Comparison of ENCODE assay signal across 8 cellular contexts in the genomic region with DNA sequence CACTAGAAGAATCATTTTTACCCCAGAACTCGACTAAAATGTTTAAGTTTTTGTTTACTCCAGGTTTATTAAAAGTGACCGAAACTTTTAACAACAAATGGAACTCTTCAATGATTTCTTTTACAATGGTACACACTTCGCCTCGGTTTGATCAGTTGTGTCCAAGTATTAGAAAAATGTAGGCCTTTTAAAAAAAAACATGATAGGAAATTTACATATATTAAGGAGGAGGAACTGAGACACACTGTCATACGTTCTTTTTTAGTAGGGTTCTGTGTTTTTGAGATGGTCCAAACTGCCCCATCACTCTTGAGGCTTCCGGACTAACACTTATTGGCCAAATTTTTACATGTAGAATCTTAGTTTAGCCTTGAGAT. TPM values are rescaled to one million over a fixed set of nuclear protein-coding genes. Genes with fewer than 3 reads are reported as not detected.
A peak's percentile ranks its signal among the peaks of the same experiment; 100 is the strongest.
DNase-seq lines count a peak whose midpoint lies in the region; TF ChIP-seq lines count a peak whose summit lies in the region.

No MANE protein-coding gene starts in this region.

- 100% methylated on average over 4 of the region's 6 CpGs for WGBS in mesenchymal stem cell

- intact Hi-C loops in cardiac septum (cut with DNase I), result loop anchor here (2.0 kb wide), 1 partner anchor 48 kb away; no protein-coding TSS in a partner anchor
- intact Hi-C loops in ascending aorta (cut with DNase I), result loop anchor here (5.0 kb wide), 1 partner anchor 91 kb away; no protein-coding TSS in a partner anchor
- intact Hi-C loops in uterus (cut with DNase I; ENCODE audit: low total_unique reads), result no loop called here

- H2AFZ ChIP-seq in mesenchymal stem cell (ENCODE audit: low read depth, low read length), result no peak overlapping the region

- H4K91ac ChIP-seq in mesenchymal stem cell (ENCODE audit: low read length), result no peak overlapping the region

- peak overlapping the region; percentile 96 for H3K9ac ChIP-seq in mesenchymal stem cell (ENCODE audit: low read length)

- TF ChIP-seq POLR2A in uterus (IDR thresholded peaks at IDR 0.05), result no peak

- TF ChIP-seq CTCF in right atrium auricular region (IDR thresholded peaks at IDR 0.05), result no peak
- no peak for TF ChIP-seq CTCF in ascending aorta (IDR thresholded peaks at IDR 0.05)
- no peak for TF ChIP-seq CTCF in uterus (IDR thresholded peaks at IDR 0.05)

- H2BK120ac ChIP-seq in mesenchymal stem cell (ENCODE audit: low read depth, low read length), result no peak overlapping the region

- peak overlapping the region in 1 of 2 donors; percentile 97 for H3K27ac ChIP-seq in right atrium auricular region
- H3K27ac ChIP-seq in ascending aorta, result peak overlapping the region; percentile 75 to 98
- H3K27ac ChIP-seq in mesenchymal stem cell (ENCODE audit: low read length, poor library complexity, severe bottlenecking), result no peak overlapping the region
- peak overlapping the region; percentile 92 to 94 for H3K27ac ChIP-seq in uterus

- no peak overlapping the region for H2BK15ac ChIP-seq in mesenchymal stem cell (ENCODE audit: low read depth, poor library complexity, severe bottlenecking)

- no peak overlapping the region for H2BK12ac ChIP-seq in mesenchymal stem cell (ENCODE audit: low read length in 2 of 2)

- H3K4me2 ChIP-seq in mesenchymal stem cell (ENCODE audit: low read length, poor library complexity, severe bottlenecking), result no peak overlapping the region

- H2BK5ac ChIP-seq in mesenchymal stem cell (ENCODE audit: low read depth, low read length, poor library complexity, severe bottlenecking), result no peak overlapping the region

- H3K4me3 ChIP-seq in right atrium auricular region (peak overlapping the region; percentile 78 to 82), ascending aorta (peak overlapping the region in 1 of 2 donors; percentile 95), mesenchymal stem cell (ENCODE audit: insufficient read depth in 1 of 2, low read depth in 1 of 2, low read length in 2 of 2) (peak overlapping the region in 1 of 2 experiments; percentile 80), uterus (peak overlapping the region; percentile 79 to 87)

- no peak overlapping the region for H3K14ac ChIP-seq in mesenchymal stem cell (ENCODE audit: low read length in 2 of 2)

- H3K9me3 ChIP-seq in right atrium auricular region (no peaks in the 10 kb centered on the region), ascending aorta (no peaks in the 10 kb centered on the region), mesenchymal stem cell (ENCODE audit: control insufficient read depth, low read length) (no peaks in the 10 kb centered on the region), uterus (no peaks in the 10 kb centered on the region)

- H3K36me3 ChIP-seq in right atrium auricular region (no peaks in the 10 kb centered on the region), ascending aorta (no peaks in the 10 kb centered on the region), mesenchymal stem cell (ENCODE audit: control insufficient read depth in 1 of 2, insufficient read depth in 2 of 2, low read depth in 1 of 2, low read length in 2 of 2) (no peaks in the 10 kb centered on the region), uterus (no peaks in the 10 kb centered on the region)

- H3K79me1 ChIP-seq in mesenchymal stem cell (replicated peaks; ENCODE audit: low read length, poor library complexity, severe bottlenecking), result peaks cover 13% of the 10 kb centered on the region

- H3K18ac ChIP-seq in mesenchymal stem cell (ENCODE audit: low read depth in 1 of 2, low read length in 2 of 2), result no peak overlapping the region

- DNase-seq in right atrium auricular region (ENCODE audit: low spot score), result no peak
- DNase-seq in cardiac septum (ENCODE audit: low spot score), result no peak
- no peak for DNase-seq in ascending aorta (ENCODE audit: low spot score in 2 of 2)
- DNase-seq in mesenchymal stem cell, result no peak
- no peak for DNase-seq in uterus
- DNase-seq in EL, result no peak
- DNase-seq in cortex of kidney (lab: John Stamatoyannopoulos, UW), result no peak
- DNase-seq in D341Med (ENCODE audit: low spot score), result no peak

- peaks cover 0 to 10% of the 10 kb centered on the region in 2 donors for H3K4me1 ChIP-seq in right atrium auricular region
- peaks cover 0 to 5% of the 10 kb centered on the region in 2 donors for H3K4me1 ChIP-seq in ascending aorta
- H3K4me1 ChIP-seq in mesenchymal stem cell (ENCODE audit: control insufficient read depth, insufficient read depth, low read depth, low read length), result peaks cover 6% of the 10 kb centered on the region
- no peaks in the 10 kb centered on the region for H3K4me1 ChIP-seq in uterus

- H4K8ac ChIP-seq in mesenchymal stem cell (ENCODE audit: low read length), result no peak overlapping the region

- no peak overlapping the region for H3K4ac ChIP-seq in mesenchymal stem cell (ENCODE audit: low read depth in 1 of 2, low read length in 2 of 2)

- H3K23ac ChIP-seq in mesenchymal stem cell (ENCODE audit: low read length in 2 of 2), result no peak overlapping the region

- H2AK5ac ChIP-seq in mesenchymal stem cell (ENCODE audit: low read length, severe bottlenecking), result no peak overlapping the region

- H3K27me3 ChIP-seq in right atrium auricular region (no peaks in the 10 kb centered on the region), ascending aorta (no peaks in the 10 kb centered on the region), mesenchymal stem cell (ENCODE audit: control insufficient read depth in 1 of 2, insufficient read depth in 1 of 2, low read length in 2 of 2) (no peaks in the 10 kb centered on the region), uterus (no peaks in the 10 kb centered on the region)

RNA-seq across cellular contexts. Expression of gene PRDM2, which starts 1.3 kb away (rescaled TPM):
- 10 to 100 TPM; 20.5 to 22.8 TPM for total RNA-seq in right atrium auricular region
- 44.5 TPM for total RNA-seq in cardiac septum
- total RNA-seq in ascending aorta, result 27.2 TPM
- 15.2 TPM for polyA plus RNA-seq in mesenchymal stem cell (2013, experiment 1 of 2)
- polyA plus RNA-seq in mesenchymal stem cell (2013, experiment 2 of 2), result 14.8 TPM
- 10 to 100 TPM; 13.1 to 72.8 (median 37.0) TPM for total RNA-seq in uterus
